Comparison of ENCODE assay signal across 1 cellular context in genomic region chr4:153465922-153466636, GRCh38.
A peak's percentile ranks its signal among the peaks of the same experiment; 100 is the strongest.
TF ChIP-seq lines count a peak whose summit lies in the region.

TMEM131L (plus strand) TSS chr4:153466360; CDS start chr4:153466398, 38 bp downstream.

TF ChIP-seq in WTC11, 78 proteins besides CTCF, POLR2A, EP300 and RAD21 (continued from another document and continues in another):
- TF ChIP-seq ATF3 (CRISPR knock-in tag; conservative IDR thresholded peaks at IDR 0.05) (no peak), HMGA2 (CRISPR knock-in tag; IDR thresholded peaks at IDR 0.05) (no peak), ZNF281 (CRISPR knock-in tag; IDR thresholded peaks at IDR 0.05) (0 out of 2 replicates have a peak, but pooled peaks have one; percentile 59), GRHL2 (CRISPR knock-in tag; IDR thresholded peaks at IDR 0.05; ENCODE audit: insufficient replicate concordance, severe bottlenecking) (no peak), ZNF532 (CRISPR knock-in tag; IDR thresholded peaks at IDR 0.05; ENCODE audit: borderline replicate concordance) (no peak), TEAD4 (CRISPR knock-in tag; IDR thresholded peaks at IDR 0.05) (no peak), ELF4 (CRISPR knock-in tag; IDR thresholded peaks at IDR 0.05; ENCODE audit: low read depth) (no peak), NR1H2 (CRISPR knock-in tag; IDR thresholded peaks at IDR 0.05) (no peak), FOXK1 (CRISPR knock-in tag; IDR thresholded peaks at IDR 0.05) (peak; percentile 6; the same call in 1 of the 2 replicates), MLX (CRISPR knock-in tag; IDR thresholded peaks at IDR 0.05) (no peak), ESRRA (CRISPR knock-in tag; IDR thresholded peaks at IDR 0.05; ENCODE audit: borderline replicate concordance) (peak; percentile 83; the same call in 1 of the 2 replicates), IRF1 (CRISPR knock-in tag; IDR thresholded peaks at IDR 0.05) (no peak), RORB (CRISPR knock-in tag; IDR thresholded peaks at IDR 0.05) (no peak), ZNF232 (CRISPR knock-in tag; IDR thresholded peaks at IDR 0.05) (0 out of 2 replicates have a peak, but pooled peaks have one; percentile 12), ZSCAN18 (CRISPR knock-in tag; IDR thresholded peaks at IDR 0.05) (no peak), AR (CRISPR knock-in tag; IDR thresholded peaks at IDR 0.05) (no peak), STAT6 (CRISPR knock-in tag; conservative IDR thresholded peaks at IDR 0.05; ENCODE audit: low read depth) (no peak), ZNF317 (CRISPR knock-in tag; IDR thresholded peaks at IDR 0.05; ENCODE audit: borderline replicate concordance, low read depth) (no peak), ATF2 (CRISPR knock-in tag; IDR thresholded peaks at IDR 0.05; ENCODE audit: borderline replicate concordance, low read depth) (no peak), USF1 (CRISPR knock-in tag; IDR thresholded peaks at IDR 0.05) (no peak), PRRX2 (CRISPR knock-in tag; IDR thresholded peaks at IDR 0.05) (no peak), HMGXB4 (CRISPR knock-in tag; IDR thresholded peaks at IDR 0.05) (0 out of 2 replicates have a peak, but pooled peaks have one; percentile 49), NR3C1 (CRISPR knock-in tag; conservative IDR thresholded peaks at IDR 0.05; ENCODE audit: low read depth) (no peak), GTF2I (CRISPR knock-in tag; conservative IDR thresholded peaks at IDR 0.05) (no peak), GABPB1 (CRISPR knock-in tag; IDR thresholded peaks at IDR 0.05) (no peak), ZNF423 (CRISPR knock-in tag; IDR thresholded peaks at IDR 0.05) (no peak), TEAD1 (CRISPR knock-in tag; IDR thresholded peaks at IDR 0.05) (no peak; the same call in 1 of the 2 replicates), PRDM15 (CRISPR knock-in tag; IDR thresholded peaks at IDR 0.05) (no peak)
